8 cellular contexts compared by ENCODE assay signal in the genomic region with DNA sequence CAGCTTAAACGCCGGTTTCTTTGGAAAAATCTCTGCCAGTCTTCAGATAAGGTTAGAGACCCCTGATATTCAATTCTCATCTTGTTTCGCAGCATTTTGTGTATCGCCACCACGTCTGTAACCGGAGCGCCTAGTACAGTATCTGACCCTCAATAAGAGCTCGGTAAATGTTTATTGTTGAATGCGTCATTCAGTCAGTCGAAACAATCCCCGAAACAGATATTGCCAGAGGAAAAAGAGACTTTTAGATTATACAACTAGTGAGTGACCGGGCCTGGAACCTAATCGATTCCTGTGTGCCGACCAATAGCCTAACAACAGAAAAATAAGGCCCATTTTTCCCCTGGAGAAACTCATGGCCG. TPM values are rescaled to one million over a fixed set of nuclear protein-coding genes. Genes with fewer than 3 reads are reported as not detected.
DNase-seq lines count a peak whose midpoint lies in the region; ATAC-seq and TF ChIP-seq lines count a peak whose summit lies in the region.

No MANE protein-coding gene starts in this region.

- no peak for ATAC-seq in stimulated activated naive CD8-positive, alpha-beta T cell treated with anti-CD3 and anti-CD28 coated beads, Interleukin-15, Interleukin-2, amounts not matched to agents 100 U/mL and 50 U/mL, for 24 hours
- ATAC-seq in aorta (ENCODE audit: low FRiP score): no peak

- peaks cover 35% of the 10 kb centered on the region for H3K36me3 Mint-ChIP-seq in stimulated activated naive CD8-positive, alpha-beta T cell treated with anti-CD3 and anti-CD28 coated beads, Interleukin-15, Interleukin-2, amounts not matched to agents 100 ng/mL and 50 ng/mL, for 24 hours (ENCODE audit: low read depth)

- in situ Hi-C loops in mammary epithelial cell (cut with MboI; ENCODE audit: low sequenced_read_pairs in 2 of 2): no loop called here

- peaks cover 50% of the 10 kb centered on the region for H3K79me2 ChIP-seq in mammary epithelial cell (ENCODE audit: insufficient read depth, low read length)

- H3K9me3 Mint-ChIP-seq in stimulated activated naive CD8-positive, alpha-beta T cell treated with anti-CD3 and anti-CD28 coated beads, Interleukin-15, Interleukin-2, amounts not matched to agents 100 ng/mL and 50 ng/mL, for 24 hours: no peaks in the 10 kb centered on the region

- no peak for TF ChIP-seq CTCF in mammary epithelial cell (conservative IDR thresholded peaks at IDR 0.05 in 1 of 2, IDR thresholded peaks at IDR 0.05 in 1 of 2; ENCODE audit: extremely low read depth in 1 of 2, insufficient read depth in 1 of 2, low read depth in 1 of 2, low read length in 2 of 2)

- no TSS peak for BruUV-seq in mammary epithelial cell (replicated peaks; lab: Mats Ljungman, UMichigan)

- H3K27me3 ChIP-seq in mammary epithelial cell (ENCODE audit: insufficient read depth, low read length) (no peaks in the 10 kb centered on the region), mononuclear cell (ENCODE audit: insufficient read depth, low read length) (no peaks in the 10 kb centered on the region), aorta (ENCODE audit: control insufficient read depth in 1 of 2, insufficient read depth in 2 of 2, low read length in 1 of 2) (no peaks in the 10 kb centered on the region)

- DNase-seq in stimulated activated naive CD8-positive, alpha-beta T cell treated with anti-CD3 and anti-CD28 coated beads, Interleukin-15, Interleukin-2, amounts not matched to agents 100 U/mL and 50 U/mL, for 24 hours: no peak
- DNase-seq in mammary epithelial cell (no peak), aorta (no peak), NCI-H446 (lab: John Stamatoyannopoulos, UW) (no peak), AG08396 (ENCODE audit: low spot score) (no peak)
- DNase-seq in activated CD4-positive, CD25-positive, alpha-beta regulatory T cell (lab: John Stamatoyannopoulos, UW): no peak

- CTCF ChIA-PET in mammary epithelial cell (lab: Charles Lee; ENCODE audit: low non-redundant PET): no interaction called here

- WGBS in mammary epithelial cell (ENCODE audit: low coverage, missing lambda C conversion rate): 5% methylated on average over 15 of the region's 15 CpGs
- WGBS in aorta, 2 donors: 4% methylated on average over 15 of the region's 15 CpGs

- H3K4me1 Mint-ChIP-seq in stimulated activated naive CD8-positive, alpha-beta T cell treated with anti-CD3 and anti-CD28 coated beads, Interleukin-15, Interleukin-2, amounts not matched to agents 100 ng/mL and 50 ng/mL, for 24 hours (ENCODE audit: low read depth): peaks cover 67% of the 10 kb centered on the region

- H3K4me1 ChIP-seq in mammary epithelial cell (ENCODE audit: insufficient read depth, low read length): peaks cover 12% of the 10 kb centered on the region
- H3K4me1 ChIP-seq in mononuclear cell (ENCODE audit: insufficient read depth, low read length): peaks cover 24% of the 10 kb centered on the region
- H3K4me1 ChIP-seq in aorta (ENCODE audit: control insufficient read depth in 1 of 2, insufficient read depth in 2 of 2, low read length in 2 of 2): no peaks in the 10 kb centered on the region

- H3K9ac ChIP-seq in mammary epithelial cell (ENCODE audit: insufficient read depth, low read length): peak overlapping the region; percentile 89

- no peaks in the 10 kb centered on the region for H4K20me1 ChIP-seq in mammary epithelial cell (ENCODE audit: insufficient read depth, low read length)

- H3K4me2 ChIP-seq in mammary epithelial cell (ENCODE audit: insufficient read depth, low read depth, low read length): peak overlapping the region; percentile 94

- dilution Hi-C loops in mammary epithelial cell (cut with HindIII; ENCODE audit: low sequenced_read_pairs): no loop called here

- H3K4me3 ChIP-seq in mammary epithelial cell (replicated peaks in 1 of 3; ENCODE audit: insufficient read depth in 1 of 3, low read depth in 2 of 3, low read length in 3 of 3): peak overlapping the region; percentile 97 to 99 (median 97)
- peak overlapping the region; percentile 81 for H3K4me3 ChIP-seq in mononuclear cell (ENCODE audit: low read length)
- peak overlapping the region; percentile 36 to 77 for H3K4me3 ChIP-seq in aorta (ENCODE audit: low read length in 2 of 2)

- intact Hi-C loops in mammary epithelial cell (cut with micrococcal nuclease): no loop called here
- intact Hi-C loops in aorta (cut with DNase I): no loop called here

- H3K4me3 Mint-ChIP-seq in stimulated activated naive CD8-positive, alpha-beta T cell treated with anti-CD3 and anti-CD28 coated beads, Interleukin-15, Interleukin-2, amounts not matched to agents 100 ng/mL and 50 ng/mL, for 24 hours: peak overlapping the region; percentile 95

- no peaks in the 10 kb centered on the region for H3K27me3 Mint-ChIP-seq in stimulated activated naive CD8-positive, alpha-beta T cell treated with anti-CD3 and anti-CD28 coated beads, Interleukin-15, Interleukin-2, amounts not matched to agents 100 ng/mL and 50 ng/mL, for 24 hours

- H3K27ac ChIP-seq in mammary epithelial cell (ENCODE audit: insufficient read depth, low read depth, low read length) (peak overlapping the region; percentile 81), aorta (ENCODE audit: low read depth in 1 of 2, low read length in 2 of 2) (peak overlapping the region in 1 of 2 donors; percentile 9)

- H3K9me3 ChIP-seq in mammary epithelial cell (replicated peaks; ENCODE audit: insufficient read depth, low read length) (no peaks in the 10 kb centered on the region), mononuclear cell (ENCODE audit: low read depth, low read length) (no peaks in the 10 kb centered on the region), aorta (ENCODE audit: control insufficient read depth, low read length) (no peaks in the 10 kb centered on the region)

- H2AFZ ChIP-seq in mammary epithelial cell (ENCODE audit: low read depth, low read length): peak overlapping the region; percentile 98

- H3K36me3 ChIP-seq in mammary epithelial cell (ENCODE audit: insufficient read depth, low read length) (no peaks in the 10 kb centered on the region), aorta (ENCODE audit: control insufficient read depth in 1 of 2, insufficient read depth in 2 of 2, low read length in 1 of 2) (no peaks in the 10 kb centered on the region)

- peak overlapping the region; percentile 94 for H3K27ac Mint-ChIP-seq in stimulated activated naive CD8-positive, alpha-beta T cell treated with anti-CD3 and anti-CD28 coated beads, Interleukin-15, Interleukin-2, amounts not matched to agents 100 ng/mL and 50 ng/mL, for 24 hours

RNA-seq across cellular contexts. Expression of a gene that starts 0.6 kb away (rescaled TPM):
- total RNA-seq in mammary epithelial cell (10 to 100 TPM; 29.0 to 56.6 TPM), mononuclear cell (16.3 TPM), aorta (10 to 100 TPM; 34.6 to 49.4 TPM)
- polyA plus RNA-seq in mammary epithelial cell (19.1 TPM), aorta (10 to 100 TPM; 11.0 to 39.2 TPM)
- polyA minus RNA-seq in mammary epithelial cell: 94.6 TPM

RNA-seq across cellular contexts. Expression of a gene that starts 7.1 kb away (rescaled TPM):
- 10 to 100 TPM in 1 of 2 donors, 1 to 10 TPM in 1; 3.5 to 14.4 TPM for total RNA-seq in mammary epithelial cell
- 14.6 TPM for polyA plus RNA-seq in mammary epithelial cell
- 23.4 TPM for polyA minus RNA-seq in mammary epithelial cell
- total RNA-seq in mononuclear cell: 201 TPM
- 100 to 1,000 TPM in 1 of 2 donors, 10 to 100 TPM in 1; 71.8 to 119 TPM for total RNA-seq in aorta
- 10 to 100 TPM; 23.2 to 55.2 TPM for polyA plus RNA-seq in aorta

RNA-seq across cellular contexts. Expression of a gene that starts 27.9 kb away (rescaled TPM):
- 10 to 100 TPM; 12.7 to 16.4 TPM for total RNA-seq in mammary epithelial cell
- polyA plus RNA-seq in mammary epithelial cell: 53.3 TPM
- 24.2 TPM for polyA minus RNA-seq in mammary epithelial cell
- 4.8 TPM for total RNA-seq in mononuclear cell
- total RNA-seq in aorta: 10 to 100 TPM in 1 of 2 donors, 1 to 10 TPM in 1; 7.9 to 16.7 TPM
- polyA plus RNA-seq in aorta: 10 to 100 TPM; 26.2 to 41.1 TPM

RNA-seq across cellular contexts. Expression of a gene that starts 36.3 kb away (rescaled TPM):
- total RNA-seq in mammary epithelial cell: under 1 TPM; 0.33 to 0.52 TPM
- 0.24 TPM for polyA plus RNA-seq in mammary epithelial cell
- not detected for polyA minus RNA-seq in mammary epithelial cell
- total RNA-seq in mononuclear cell: 1.3 TPM
- 1 to 10 TPM; 2.1 to 7.7 TPM for total RNA-seq in aorta
- polyA plus RNA-seq in aorta: 1 to 10 TPM in 1 of 2 donors, under 1 TPM in 1; 0.87 to 1.0 TPM

RNA-seq across cellular contexts. Expression of a gene that starts 36.4 kb away (rescaled TPM):
- total RNA-seq in mammary epithelial cell: 10 to 100 TPM; 12.7 to 20.2 TPM
- 13.1 TPM for polyA plus RNA-seq in mammary epithelial cell
- polyA minus RNA-seq in mammary epithelial cell: 57.9 TPM
- total RNA-seq in mononuclear cell: 32.6 TPM
- total RNA-seq in aorta: 10 to 100 TPM; 35.9 to 64.0 TPM
- 10 to 100 TPM; 11.0 to 33.7 TPM for polyA plus RNA-seq in aorta

Comparison
In these comparisons a context has a peak if more than half of its experiments do, and no peak if none do; other contexts are left out.
1. RNA of a gene that starts 7.1 kb away (total RNA-seq): 201 TPM in mononuclear cell (single experiment) and 71.8 to 119 TPM in aorta; 3.5 to 14.4 TPM in mammary epithelial cell; every median in the first group is over 4 times any median in the second.
2. Peak in every context shown above with its lines, with median percentiles within 50 percentile points of each other: H3K4me3 ChIP-seq.